Comparison of ENCODE assay signal across 26 cellular contexts in genomic region chrX:41730101-41730500, GRCh38. TPM values are rescaled to one million over a fixed set of nuclear protein-coding genes. Genes with fewer than 3 reads are reported as not detected.
DNase-seq lines count a peak whose midpoint lies in the region; ATAC-seq and TF ChIP-seq lines count a peak whose summit lies in the region.
"Had no signal": no experiment of that assay in that cellular context is flagged by ENCODE, and none has a peak within 500 bp of the region (broad histone marks: within the 10 kb centered on the region; RNA-seq: fewer than 3 reads in every experiment).

No MANE protein-coding gene starts in this region.

- no peaks in the 10 kb centered on the region for H3K36me3 ChIP-seq in uterus
- H3K36me3 ChIP-seq: heart right ventricle, neutrophil had no signal

- H3K4me1 ChIP-seq in uterus = no peaks in the 10 kb centered on the region

- POLR2A ChIA-PET in activated CD8-positive, alpha-beta T cell treated with anti-CD3 and anti-CD28 coated beads for 36 hours (lab: Charles Lee) = interaction anchor here (0.6 kb wide), 1 partner anchor 399 kb away, joined by 3 read pairs; no protein-coding TSS in a partner anchor
- POLR2A ChIA-PET in activated CD8-positive, alpha-beta T cell treated with anti-CD3 and anti-CD28 coated beads, Interleukin-2, amount 10 ng/mL, durations not matched to agents 7 days and 5 days (lab: Charles Lee) = interaction anchor here (0.6 kb wide), 1 partner anchor 390 kb away, joined by 4 read pairs; no protein-coding TSS in a partner anchor

- peak overlapping the region; percentile 25 for H3K27ac Mint-ChIP-seq in activated CD8-positive, alpha-beta T cell treated with anti-CD3 and anti-CD28 coated beads for 36 hours
- no peak overlapping the region for H3K27ac Mint-ChIP-seq in activated CD8-positive, alpha-beta T cell treated with anti-CD3 and anti-CD28 coated beads, Interleukin-2, amount 10 ng/mL, durations not matched to agents 7 days and 5 days
- H3K27ac Mint-ChIP-seq: activated T-helper 17 cell treated with anti-CD3 and anti-CD28 coated beads, Interleukin-2, amount 50 U/mL, for 72 hours; dendritic cell treated with granulocyte-macrophage colony-stimulating factor and Interleukin-4, amounts not matched to agents 40 ng/mL and 50 ng/mL, for 4 days; progenitor cell of endocrine pancreas; WTC11 had no signal

- peaks cover 35% of the 10 kb centered on the region for H3K4me1 Mint-ChIP-seq in activated CD8-positive, alpha-beta T cell treated with anti-CD3 and anti-CD28 coated beads for 36 hours (ENCODE audit: low read depth)
- H3K4me1 Mint-ChIP-seq in activated CD8-positive, alpha-beta T cell treated with anti-CD3 and anti-CD28 coated beads, Interleukin-2, amount 10 ng/mL, durations not matched to agents 7 days and 5 days (ENCODE audit: low read depth) = peaks cover 29% of the 10 kb centered on the region

- no peaks in the 10 kb centered on the region for H3K9me3 Mint-ChIP-seq in activated CD8-positive, alpha-beta T cell treated with anti-CD3 and anti-CD28 coated beads for 36 hours
- H3K9me3 Mint-ChIP-seq in activated CD8-positive, alpha-beta T cell treated with anti-CD3 and anti-CD28 coated beads, Interleukin-2, amount 10 ng/mL, durations not matched to agents 7 days and 5 days (ENCODE audit: insufficient read depth) = no peaks in the 10 kb centered on the region
- H3K9me3 Mint-ChIP-seq: activated T-helper 17 cell treated with anti-CD3 and anti-CD28 coated beads, Interleukin-2, amount 50 U/mL, for 72 hours; CD8-positive, alpha-beta memory T cell; dendritic cell treated with granulocyte-macrophage colony-stimulating factor and Interleukin-4, amounts not matched to agents 40 ng/mL and 50 ng/mL, for 4 days; WTC11 had no signal

- no peak overlapping the region for H3K4me3 Mint-ChIP-seq in activated CD8-positive, alpha-beta T cell treated with anti-CD3 and anti-CD28 coated beads for 36 hours
- H3K4me3 Mint-ChIP-seq in activated CD8-positive, alpha-beta T cell treated with anti-CD3 and anti-CD28 coated beads, Interleukin-2, amount 10 ng/mL, durations not matched to agents 7 days and 5 days = no peak overlapping the region
- H3K4me3 Mint-ChIP-seq: activated T-helper 17 cell treated with anti-CD3 and anti-CD28 coated beads, Interleukin-2, amount 50 U/mL, for 72 hours; CD8-positive, alpha-beta memory T cell; dendritic cell treated with granulocyte-macrophage colony-stimulating factor and Interleukin-4, amounts not matched to agents 40 ng/mL and 50 ng/mL, for 4 days; WTC11 had no signal

- peaks cover 0 to 5% of the 10 kb centered on the region in 2 donors for H3K27me3 ChIP-seq in uterus
- H3K27me3 ChIP-seq: neutrophil had no signal

- intact Hi-C loops in activated CD8-positive, alpha-beta T cell treated with anti-CD3 and anti-CD28 coated beads for 36 hours (cut with micrococcal nuclease) = loop anchor here (10.0 kb wide), 1 partner anchor 165 kb away; no protein-coding TSS in a partner anchor
- intact Hi-C loops in uterus (cut with DNase I; ENCODE audit: low total_unique reads) = no loop called here

- DNase-seq in activated CD8-positive, alpha-beta T cell treated with anti-CD3 and anti-CD28 coated beads for 36 hours = no peak
- DNase-seq in activated CD8-positive, alpha-beta T cell treated with anti-CD3 and anti-CD28 coated beads, Interleukin-2, amount 10 ng/mL, durations not matched to agents 7 days and 5 days = no peak
- peak; percentile 18 for DNase-seq in NCI-H82 treated with DMSO at 0.1 percent for 48 hours (lab: John Stamatoyannopoulos, UW; ENCODE audit: unreplicated experiment)
- DNase-seq in fibroblast of gingiva (ENCODE audit: low read depth) = peak; percentile 57
- DNase-seq in retinal pigment epithelial cell (ENCODE audit: low read depth) = peak; percentile 12
- DNase-seq in uterus = no peak
- DNase-seq in Kasumi-1 (lab: John Stamatoyannopoulos, UW) = no peak
- DNase-seq in CD1c-positive myeloid dendritic cell (ENCODE audit: extremely low spot score) = no peak
- DNase-seq: activated CD8-positive, alpha-beta memory T cell treated with anti-CD3 and anti-CD28 coated beads, Interleukin-2, amount 50 U/mL, for 48 hours; AML-193; CD8-positive, alpha-beta memory T cell; heart right ventricle; left colon; NCI-H1092 treated with DMSO at 0.1 percent for 48 hours; NCI-H2029; NCI-H69; stimulated activated CD4-positive, alpha-beta T cell treated with anti-CD3 and anti-CD28 coated beads, Interleukin-1b, Interleukin-23, amount 100 ng/mL, for 48 hours; T-helper 9 cell; trophoblast cell had no signal

- no peak for TF ChIP-seq POLR2A in uterus (IDR thresholded peaks at IDR 0.05)

- no peak overlapping the region for H3K4me3 ChIP-seq in retinal pigment epithelial cell (ENCODE audit: low read length)
- H3K4me3 ChIP-seq in uterus = no peak overlapping the region
- H3K4me3 ChIP-seq: heart right ventricle, skin epidermis had no signal

- no peak for TF ChIP-seq CTCF in activated CD8-positive, alpha-beta T cell treated with anti-CD3 and anti-CD28 coated beads for 36 hours (IDR thresholded peaks at IDR 0.05)
- no peak for TF ChIP-seq CTCF in retinal pigment epithelial cell (conservative IDR thresholded peaks at IDR 0.05; ENCODE audit: low read depth, low read length)
- no peak for TF ChIP-seq CTCF in uterus (IDR thresholded peaks at IDR 0.05)

- no peak for ATAC-seq in activated CD8-positive, alpha-beta T cell treated with anti-CD3 and anti-CD28 coated beads for 36 hours
- ATAC-seq in activated CD8-positive, alpha-beta T cell treated with anti-CD3 and anti-CD28 coated beads, Interleukin-2, amount 10 ng/mL, durations not matched to agents 7 days and 5 days = no peak
- ATAC-seq: activated T-helper 17 cell treated with anti-CD3 and anti-CD28 coated beads, Interleukin-2, amount 50 U/mL, for 72 hours; heart right ventricle; left colon; WTC11 had no signal

- no peaks in the 10 kb centered on the region for H3K9me3 ChIP-seq in uterus
- H3K9me3 ChIP-seq: heart right ventricle, neutrophil had no signal

- H3K36me3 Mint-ChIP-seq in activated CD8-positive, alpha-beta T cell treated with anti-CD3 and anti-CD28 coated beads for 36 hours (ENCODE audit: low read depth) = peaks cover 4% of the 10 kb centered on the region
- H3K36me3 Mint-ChIP-seq in activated CD8-positive, alpha-beta T cell treated with anti-CD3 and anti-CD28 coated beads, Interleukin-2, amount 10 ng/mL, durations not matched to agents 7 days and 5 days (ENCODE audit: low read depth) = peaks cover 18% of the 10 kb centered on the region
- H3K36me3 Mint-ChIP-seq: WTC11 had no signal

- CTCF ChIA-PET in activated CD8-positive, alpha-beta T cell treated with anti-CD3 and anti-CD28 coated beads for 36 hours (lab: Charles Lee) = no interaction called here
- CTCF ChIA-PET in activated CD8-positive, alpha-beta T cell treated with anti-CD3 and anti-CD28 coated beads, Interleukin-2, amount 10 ng/mL, durations not matched to agents 7 days and 5 days (lab: Charles Lee) = interaction anchor here (1.2 kb wide), 1 partner anchor 24 kb away, joined by 3 read pairs; no protein-coding TSS in a partner anchor

- no peaks in the 10 kb centered on the region for H3K27me3 Mint-ChIP-seq in activated CD8-positive, alpha-beta T cell treated with anti-CD3 and anti-CD28 coated beads for 36 hours
- H3K27me3 Mint-ChIP-seq in activated CD8-positive, alpha-beta T cell treated with anti-CD3 and anti-CD28 coated beads, Interleukin-2, amount 10 ng/mL, durations not matched to agents 7 days and 5 days (ENCODE audit: low read depth) = no peaks in the 10 kb centered on the region
- H3K27me3 Mint-ChIP-seq: activated T-helper 17 cell treated with anti-CD3 and anti-CD28 coated beads, Interleukin-2, amount 50 U/mL, for 72 hours; dendritic cell treated with granulocyte-macrophage colony-stimulating factor and Interleukin-4, amounts not matched to agents 40 ng/mL and 50 ng/mL, for 4 days; progenitor cell of endocrine pancreas had no signal

- no peak overlapping the region for H3K27ac ChIP-seq in uterus
- H3K27ac ChIP-seq: 22Rv1, heart right ventricle, neutrophil, skin epidermis had no signal

RNA-seq across cellular contexts. Expression of gene GPR82, which starts 6.1 kb away (rescaled TPM):
- total RNA-seq in activated CD8-positive, alpha-beta T cell treated with anti-CD3 and anti-CD28 coated beads for 36 hours = under 1 TPM; 0.11 to 0.38 TPM
- under 1 TPM; 0.37 to 0.53 TPM for total RNA-seq in activated CD8-positive, alpha-beta T cell treated with anti-CD3 and anti-CD28 coated beads, Interleukin-2, amount 10 ng/mL, durations not matched to agents 7 days and 5 days
- total RNA-seq in uterus = under 1 TPM in 2 of 4 donors, not detected in 2; 0.29 to 0.30 TPM
- total RNA-seq: activated T-helper 17 cell treated with anti-CD3 and anti-CD28 coated beads, Interleukin-2, amount 50 U/mL, for 72 hours; progenitor cell of endocrine pancreas; WTC11 had no signal

RNA-seq across cellular contexts. Expression of gene GPR34, which starts 41.3 kb away (rescaled TPM):
- total RNA-seq in activated CD8-positive, alpha-beta T cell treated with anti-CD3 and anti-CD28 coated beads for 36 hours = under 1 TPM; 0.52 to 0.65 TPM
- total RNA-seq in activated CD8-positive, alpha-beta T cell treated with anti-CD3 and anti-CD28 coated beads, Interleukin-2, amount 10 ng/mL, durations not matched to agents 7 days and 5 days = 1 to 10 TPM; 1.1 to 1.3 TPM
- total RNA-seq in uterus = 10 to 100 TPM in 2 of 4 donors, 1 to 10 TPM in 1, under 1 TPM in 1; 0.26 to 12.0 (median 8.3) TPM
- total RNA-seq: progenitor cell of endocrine pancreas, WTC11 had no signal

Comparison
In these comparisons a context has a peak if more than half of its experiments do, and no peak if none do; other contexts are left out.
1. DNase-seq: peak in NCI-H82 treated with DMSO at 0.1 percent for 48 hours (single experiment), fibroblast of gingiva (single experiment) and retinal pigment epithelial cell (single experiment); none in activated CD8-positive, alpha-beta T cell treated with anti-CD3 and anti-CD28 coated beads for 36 hours (single experiment), activated CD8-positive, alpha-beta T cell treated with anti-CD3 and anti-CD28 coated beads, Interleukin-2, amount 10 ng/mL, durations not matched to agents 7 days and 5 days (single experiment), uterus (0 of 2), Kasumi-1 (0 of 2) and CD1c-positive myeloid dendritic cell (single experiment).